In genomic region chr1:167455786-167456446, GRCh38 we compare ENCODE assay signal across 8 cellular contexts.
A peak's percentile ranks its signal among the peaks of the same experiment; 100 is the strongest.
DNase-seq lines count a peak whose midpoint lies in the region; ATAC-seq and TF ChIP-seq lines count a peak whose summit lies in the region.

No MANE protein-coding gene starts in this region.

- ATAC-seq in activated naive CD4-positive, alpha-beta T cell treated with anti-CD3 and anti-CD28 coated beads, Interleukin-2, amount 50 U/mL, for 72 hours = peak; percentile 44 to 56
- ATAC-seq in heart right ventricle = peak; percentile 56 to 88 (median 72)

- H3K4me3 ChIP-seq in HUES64 (ENCODE audit: low read length) (peak overlapping the region; percentile 72), heart right ventricle (peak overlapping the region; percentile 61 to 97 (median 74))

- 0 out of 2 replicates have a peak overlapping the region, but pooled peaks have one; percentile 52 for H3K9ac ChIP-seq in HUES64 (ENCODE audit: low read depth, low read length)

- peaks cover 54% of the 10 kb centered on the region for H3K27me3 ChIP-seq in HUES64 (ENCODE audit: insufficient read depth, low read length)
- peaks cover 0 to 5% (median 0%) of the 10 kb centered on the region in 7 donors for H3K27me3 ChIP-seq in heart right ventricle

- H3K9me3 ChIP-seq in HUES64 (ENCODE audit: insufficient read depth, low read depth, low read length) (no peaks in the 10 kb centered on the region), heart right ventricle (no peaks in the 10 kb centered on the region)

- H3K4me1 Mint-ChIP-seq in progenitor cell of endocrine pancreas (ENCODE audit: low read depth) = peaks cover 6% of the 10 kb centered on the region

- H3K27ac ChIP-seq in HUES64 (ENCODE audit: low read depth, low read length) = no peak overlapping the region; the same call in 1 of the 2 replicates
- peak overlapping the region; percentile 67 to 92 (median 85) for H3K27ac ChIP-seq in heart right ventricle

- peak overlapping the region; percentile 81 to 83 for H3K27ac Mint-ChIP-seq in activated naive CD4-positive, alpha-beta T cell treated with anti-CD3 and anti-CD28 coated beads, Interleukin-2, amount 50 U/mL, for 72 hours
- no peak overlapping the region for H3K27ac Mint-ChIP-seq in progenitor cell of endocrine pancreas

- peaks cover 39% of the 10 kb centered on the region for H3K27me3 Mint-ChIP-seq in progenitor cell of endocrine pancreas

- no peaks in the 10 kb centered on the region for H3K9me3 Mint-ChIP-seq in activated naive CD4-positive, alpha-beta T cell treated with anti-CD3 and anti-CD28 coated beads, Interleukin-2, amount 50 U/mL, for 72 hours
- no peaks in the 10 kb centered on the region for H3K9me3 Mint-ChIP-seq in progenitor cell of endocrine pancreas (ENCODE audit: low read depth)

- intact Hi-C loops in heart right ventricle (cut with DNase I) = loop anchor here in 1 of 10 donors (5.0 kb wide), 1 partner anchor 76 kb away; no protein-coding TSS in a partner anchor

- H3K4me3 Mint-ChIP-seq in progenitor cell of endocrine pancreas (ENCODE audit: low read depth) = peak overlapping the region; percentile 68

- peak; percentile 26 for DNase-seq in Daoy (ENCODE audit: low read depth)
- DNase-seq in GM20000 (ENCODE audit: low spot score) = peak; percentile 64
- DNase-seq in activated naive CD4-positive, alpha-beta T cell treated with anti-CD3 and anti-CD28 coated beads, Interleukin-2, amount 50 U/mL, for 72 hours (ENCODE audit: low spot score in 2 of 2) = peak in 1 of 2 donors; percentile 73
- peak; percentile 30 to 43 for DNase-seq in heart right ventricle
- no peak for DNase-seq in progenitor cell of endocrine pancreas (ENCODE audit: low spot score, unreplicated experiment)
- DNase-seq in putamen (ENCODE audit: low spot score) = no peak
- no peak for DNase-seq in SHP77 treated with DMSO at 0.1 percent for 48 hours (lab: John Stamatoyannopoulos, UW)

- H3K36me3 Mint-ChIP-seq in activated naive CD4-positive, alpha-beta T cell treated with anti-CD3 and anti-CD28 coated beads, Interleukin-2, amount 50 U/mL, for 72 hours = peaks cover 0 to 4% of the 10 kb centered on the region in 2 donors
- H3K36me3 Mint-ChIP-seq in progenitor cell of endocrine pancreas (ENCODE audit: insufficient read depth) = no peaks in the 10 kb centered on the region

- H3K36me3 ChIP-seq in HUES64 (ENCODE audit: insufficient read depth, low read length) = no peaks in the 10 kb centered on the region
- H3K36me3 ChIP-seq in heart right ventricle = no peaks in the 10 kb centered on the region

- WGBS in HUES64 = 6% methylated on average over 22 of the region's 23 CpGs
- WGBS in heart right ventricle, 2 donors = 1% methylated on average over 23 of the region's 23 CpGs

- H3K4me1 ChIP-seq in HUES64 (ENCODE audit: insufficient read depth, low read length) (peaks cover 14% of the 10 kb centered on the region), heart right ventricle (peaks cover 0 to 15% (median 9%) of the 10 kb centered on the region in 9 donors)

- TF ChIP-seq CTCF in GM20000 (IDR thresholded peaks at IDR 0.05; ENCODE audit: extremely low read depth, missing control alignments) (no peak), heart right ventricle (IDR thresholded peaks at IDR 0.05) (no peak), progenitor cell of endocrine pancreas (IDR thresholded peaks at IDR 0.05; ENCODE audit: unreplicated experiment) (no peak)

Comparison
In these comparisons a context has a peak if more than half of its experiments do, and no peak if none do; other contexts are left out.
1. DNase-seq: peak in Daoy (single experiment), GM20000 (single experiment) and heart right ventricle (2 of 2); none in progenitor cell of endocrine pancreas (single experiment), putamen (single experiment) and SHP77 treated with DMSO at 0.1 percent for 48 hours (single experiment).